8 cellular contexts compared by ENCODE assay signal in genomic region chr19:47348819-47349795, GRCh38. TPM values are rescaled to one million over a fixed set of nuclear protein-coding genes. Genes with fewer than 3 reads are reported as not detected.
A peak's percentile ranks its signal among the peaks of the same experiment; 100 is the strongest.
DNase-seq lines count a peak whose midpoint lies in the region; ATAC-seq, FAIRE-seq and TF ChIP-seq lines count a peak whose summit lies in the region.

DHX34 (plus strand) TSS chr19:47349315; CDS start chr19:47353031, 3,716 bp downstream.

- no peaks in the 10 kb centered on the region for H3K27me3 ChIP-seq in Loucy (ENCODE audit: insufficient read depth, low read length, poor library complexity, severe bottlenecking)

- H3K9ac ChIP-seq in ES-I3 (ENCODE audit: low read depth, low read length) (peak within 1 kb of the TSS; percentile 70), Loucy (ENCODE audit: low read depth, low read length, poor library complexity, severe bottlenecking) (peak within 1 kb of the TSS; percentile 92)

- peaks cover 40% of the 10 kb centered on the region for H3K79me2 ChIP-seq in Loucy (ENCODE audit: insufficient read depth, low read length)

- peak; percentile 87 for FAIRE-seq in H54 (lab: Jason Lieb, UNC)

- peak; percentile 73 for TF ChIP-seq POLR2A in H54 (IDR thresholded peaks at IDR 0.05; ENCODE audit: low read depth, low read length)
- TF ChIP-seq POLR2A in Raji (IDR thresholded peaks at IDR 0.05; ENCODE audit: insufficient read depth, low read depth, low read length), result peak; percentile 88

- H3K9me3 Mint-ChIP-seq in natural killer cell treated with Interleukin-12 subunit alpha and Interleukin-12 subunit beta and Interleukin-15 and Interleukin-18, amount 100 ng/mL, for 72 hours, result no peaks in the 10 kb centered on the region

- peak; percentile 88 for TF ChIP-seq CTCF in Loucy (conservative IDR thresholded peaks at IDR 0.05; ENCODE audit: low read length)

- H3K36me3 Mint-ChIP-seq in natural killer cell treated with Interleukin-12 subunit alpha and Interleukin-12 subunit beta and Interleukin-15 and Interleukin-18, amount 100 ng/mL, for 72 hours, result peaks cover 6% of the 10 kb centered on the region

- H3K9me3 ChIP-seq in ES-I3 (ENCODE audit: control insufficient read depth, insufficient read depth, low read length) (no peaks in the 10 kb centered on the region), Loucy (ENCODE audit: insufficient read depth, low read depth, low read length) (no peaks in the 10 kb centered on the region)

- peak; percentile 90 for DNase-seq in H54 (ENCODE audit: insufficient read length, low spot score)
- DNase-seq in activated T-helper 9 cell treated with anti-CD3 and anti-CD28 coated beads, Interleukin-2, amount 50 U/mL, for 16 hours (ENCODE audit: low read depth), result peak; percentile 97
- peak; percentile 99 for DNase-seq in fibroblast of peridontal ligament (ENCODE audit: extremely low read depth)
- peak; percentile 98 for DNase-seq in natural killer cell treated with Interleukin-12 subunit alpha and Interleukin-12 subunit beta and Interleukin-15 and Interleukin-18, amount 100 ng/mL, for 72 hours (ENCODE audit: low spot score)
- peak; percentile 99 for DNase-seq in stimulated activated naive CD8-positive, alpha-beta T cell treated with anti-CD3 and anti-CD28 coated beads, Interleukin-15, Interleukin-2, amounts not matched to agents 100 U/mL and 50 U/mL, for 24 hours

- H4K20me1 ChIP-seq in Loucy (ENCODE audit: insufficient read depth, low read length, poor library complexity, severe bottlenecking), result peaks cover 13% of the 10 kb centered on the region

- H3K36me3 ChIP-seq in ES-I3 (ENCODE audit: insufficient read depth, low read length) (peaks cover 18% of the 10 kb centered on the region), Loucy (ENCODE audit: insufficient read depth, low read length) (peaks cover 16% of the 10 kb centered on the region; the same call in 1 of the 2 replicates)

- peak within 1 kb of the TSS; percentile 79 to 83 for H3K27ac Mint-ChIP-seq in natural killer cell treated with Interleukin-12 subunit alpha and Interleukin-12 subunit beta and Interleukin-15 and Interleukin-18, amount 100 ng/mL, for 72 hours

- peak within 1 kb of the TSS; percentile 90 for H3K4me2 ChIP-seq in Loucy (ENCODE audit: low read depth, low read length, poor library complexity, severe bottlenecking)

- H3K4me1 Mint-ChIP-seq in natural killer cell treated with Interleukin-12 subunit alpha and Interleukin-12 subunit beta and Interleukin-15 and Interleukin-18, amount 100 ng/mL, for 72 hours (ENCODE audit: low read depth in 2 of 2), result peaks cover 27 to 31% of the 10 kb centered on the region in 2 donors

- ATAC-seq in natural killer cell treated with Interleukin-12 subunit alpha and Interleukin-12 subunit beta and Interleukin-15 and Interleukin-18, amount 100 ng/mL, for 72 hours, result peak; percentile 99 to 100
- peak; percentile 98 for ATAC-seq in stimulated activated naive CD8-positive, alpha-beta T cell treated with anti-CD3 and anti-CD28 coated beads, Interleukin-15, Interleukin-2, amounts not matched to agents 100 U/mL and 50 U/mL, for 24 hours

- H3K4me1 ChIP-seq in ES-I3 (ENCODE audit: insufficient read depth, low read length) (peaks cover 9% of the 10 kb centered on the region; the same call in 1 of the 2 replicates), Loucy (ENCODE audit: insufficient read depth, low read length, poor library complexity, severe bottlenecking) (peaks cover 22% of the 10 kb centered on the region)

- no peaks in the 10 kb centered on the region for H3K9me2 ChIP-seq in Loucy (replicated peaks; ENCODE audit: low read depth, low read length)

- no peaks in the 10 kb centered on the region for H3F3A ChIP-seq in Loucy (ENCODE audit: low read depth)

- peak within 1 kb of the TSS; percentile 90 for H3K4me3 Mint-ChIP-seq in natural killer cell treated with Interleukin-12 subunit alpha and Interleukin-12 subunit beta and Interleukin-15 and Interleukin-18, amount 100 ng/mL, for 72 hours

- H2AFZ ChIP-seq in Loucy (ENCODE audit: low read length), result peak within 1 kb of the TSS; percentile 93

- peak within 1 kb of the TSS; percentile 95 for H3K4me3 ChIP-seq in Loucy (ENCODE audit: low read length, poor library complexity, severe bottlenecking)

- H3K27me3 Mint-ChIP-seq in natural killer cell treated with Interleukin-12 subunit alpha and Interleukin-12 subunit beta and Interleukin-15 and Interleukin-18, amount 100 ng/mL, for 72 hours, result no peaks in the 10 kb centered on the region

RNA-seq across cellular contexts. Expression of gene DHX34, which starts in this region (rescaled TPM):
- total RNA-seq in natural killer cell treated with Interleukin-12 subunit alpha and Interleukin-12 subunit beta and Interleukin-15 and Interleukin-18, amount 100 ng/mL, for 72 hours, result 10 to 100 TPM; 17.7 to 43.9 TPM

Comparison
In these comparisons a context has a peak if more than half of its experiments do, and no peak if none do; other contexts are left out.
1. Peak in every context shown above with its lines: DNase-seq, ATAC-seq and H3K4me3 ChIP-seq.